19 cellular contexts compared by ENCODE assay signal in genomic region chr4:168784786-168785461, GRCh38.
DNase-seq lines count a peak whose midpoint lies in the region; FAIRE-seq and TF ChIP-seq lines count a peak whose summit lies in the region.
"Had no signal": no experiment of that assay in that cellular context is flagged by ENCODE, and none has a peak within 500 bp of the region (broad histone marks: within the 10 kb centered on the region; RNA-seq: fewer than 3 reads in every experiment).

No MANE protein-coding gene starts in this region.

- no peak for TF ChIP-seq CTCF in RWPE1 (conservative IDR thresholded peaks at IDR 0.05; ENCODE audit: low read depth)
- TF ChIP-seq CTCF in nephron progenitor cell (IDR thresholded peaks at IDR 0.05): no peak
- TF ChIP-seq CTCF in ovary (IDR thresholded peaks at IDR 0.05): no peak
- no peak for TF ChIP-seq CTCF in kidney (IDR thresholded peaks at IDR 0.05; ENCODE audit: borderline replicate concordance, extremely low read depth, insufficient read depth)

- H3K9me3 ChIP-seq in ovary: no peaks in the 10 kb centered on the region
- no peaks in the 10 kb centered on the region for H3K9me3 ChIP-seq in kidney (ENCODE audit: control insufficient read depth in 1 of 2, low read length in 2 of 2)

- no peak overlapping the region for H3K4me3 Mint-ChIP-seq in nephron progenitor cell
- H3K4me3 Mint-ChIP-seq: natural killer cell; T-helper 1 cell treated with Interleukin-12 subunit alpha and Interleukin-12 subunit beta and Interleukin-4 antibody, amounts not matched to agents 30 μg/mL and 1 μg/mL, for 36 hours had no signal

- H3K4me1 Mint-ChIP-seq in nephron progenitor cell: peaks cover 10% of the 10 kb centered on the region
- H3K4me1 Mint-ChIP-seq: natural killer cell had no signal

- no peak for FAIRE-seq in kidney (lab: Jason Lieb, UNC)
- FAIRE-seq: A204.1, islet of Langerhans, small intestine had no signal

- peaks cover 19% of the 10 kb centered on the region for H3K36me3 Mint-ChIP-seq in nephron progenitor cell (ENCODE audit: low read depth)
- H3K36me3 Mint-ChIP-seq: natural killer cell had no signal

- peak overlapping the region; percentile 64 for H3K27ac Mint-ChIP-seq in nephron progenitor cell
- H3K27ac Mint-ChIP-seq: natural killer cell; T-helper 1 cell treated with Interleukin-12 subunit alpha and Interleukin-12 subunit beta and Interleukin-4 antibody, amounts not matched to agents 30 μg/mL and 1 μg/mL, for 36 hours had no signal

- H3K4me1 ChIP-seq in ovary (ENCODE audit: insufficient read depth) (peaks cover 2% of the 10 kb centered on the region), kidney (ENCODE audit: control insufficient read depth in 1 of 2, insufficient read depth in 1 of 2, low read depth in 1 of 2, low read length in 2 of 2) (peaks cover 2 to 3% of the 10 kb centered on the region in 2 donors)

- H3K36me3 ChIP-seq in ovary: no peaks in the 10 kb centered on the region
- no peaks in the 10 kb centered on the region for H3K36me3 ChIP-seq in kidney (ENCODE audit: control insufficient read depth in 1 of 2, insufficient read depth in 2 of 2, low read length in 2 of 2)

- no peak overlapping the region for H3K9ac ChIP-seq in kidney (ENCODE audit: low read length in 2 of 2)

- peak overlapping the region; percentile 50; the same call in 1 of the 2 replicates for H3K27ac ChIP-seq in RWPE1
- no peak overlapping the region for H3K27ac ChIP-seq in ovary
- no peak overlapping the region for H3K27ac ChIP-seq in kidney (ENCODE audit: low read depth in 2 of 2, low read length in 2 of 2)

- CTCF ChIA-PET in RWPE1 (lab: Yijun Ruan, JAX): no interaction called here

- WGBS in ovary, 3 donors: 50 to 73% (median 67%) methylated on average over 10 of the region's 10 CpGs

- POLR2A ChIA-PET in RWPE1 (lab: Yijun Ruan, JAX; ENCODE audit: low non-redundant PET): no interaction called here

- no peak for TF ChIP-seq EP300 in ovary (IDR thresholded peaks at IDR 0.05)

- no peaks in the 10 kb centered on the region for H3K27me3 Mint-ChIP-seq in nephron progenitor cell (ENCODE audit: low read depth, poor library complexity)

- H3K27me3 ChIP-seq in ovary: no peaks in the 10 kb centered on the region

- H3K9me3 Mint-ChIP-seq in nephron progenitor cell: no peaks in the 10 kb centered on the region
- H3K9me3 Mint-ChIP-seq: natural killer cell; T-helper 1 cell treated with Interleukin-12 subunit alpha and Interleukin-12 subunit beta and Interleukin-4 antibody, amounts not matched to agents 30 μg/mL and 1 μg/mL, for 36 hours had no signal

- no peak for TF ChIP-seq POLR2A in ovary (IDR thresholded peaks at IDR 0.05)

- intact Hi-C loops in ovary (cut with DNase I): no loop called here
- intact Hi-C loops in kidney (cut with DNase I): no loop called here

- DNase-seq in A172 (ENCODE audit: low spot score) (peak; percentile 77), RWPE1 (ENCODE audit: low spot score) (peak; percentile 33), foreskin melanocyte (peak; percentile 17), nephron progenitor cell (no peak), NCI-H187 (lab: John Stamatoyannopoulos, UW) (no peak), ovary (no peak), kidney (no peak), iPS-NIHi7 (ENCODE audit: extremely low spot score) (no peak)
- DNase-seq: activated CD4-positive, alpha-beta T cell treated with anti-CD3 and anti-CD28 coated beads for 4 hours; H7; natural killer cell; NCI-H1048; NCI-H226; OCI-M1; small intestine; substantia nigra had no signal

- H3K4me3 ChIP-seq in ovary (no peak overlapping the region), kidney (ENCODE audit: low read length in 2 of 2) (no peak overlapping the region)

Comparison
In these comparisons a context has a peak if more than half of its experiments do, and no peak if none do; other contexts are left out.
1. DNase-seq: peak in A172 (single experiment), RWPE1 (single experiment) and foreskin melanocyte (single experiment); none in nephron progenitor cell (single experiment), NCI-H187 (0 of 2), ovary (0 of 5), kidney (single experiment) and iPS-NIHi7 (single experiment).